4 cellular contexts compared by ENCODE assay signal in genomic region chr15:81777546-81777945, GRCh38.
"Had no signal": no experiment of that assay in that cellular context is flagged by ENCODE, and none has a peak within 500 bp of the region (broad histone marks: within the 10 kb centered on the region; RNA-seq: fewer than 3 reads in every experiment).

No MANE protein-coding gene starts in this region.

- H3K9me3 Mint-ChIP-seq: GM23338, H9 had no signal

- H3K4me3 ChIP-seq: GM23338 had no signal

- H3K27ac Mint-ChIP-seq: GM23338 had no signal

- H2AFZ ChIP-seq: GM23338 had no signal

- DNase-seq: H9, HCEC 1CT, IMR-90 had no signal

- H3K4me1 Mint-ChIP-seq: GM23338 had no signal

- H3K4me3 Mint-ChIP-seq: GM23338, H9 had no signal

- ATAC-seq: GM23338 had no signal

- H3K4me2 ChIP-seq: GM23338 had no signal
